Comparison of ENCODE assay signal across 1 cellular context in genomic region chr6:113833537-113833936, GRCh38.
TF ChIP-seq lines count a peak whose summit lies in the region.

No MANE protein-coding gene starts in this region.

TF ChIP-seq in IMR-90, 13 proteins besides CTCF, POLR2A, EP300 and RAD21:
- TF ChIP-seq CEBPB (IDR thresholded peaks at IDR 0.05; ENCODE audit: low read depth, low read length) (peak; percentile 25; the same call in 1 of the 2 replicates), CHD1 (IDR thresholded peaks at IDR 0.05; ENCODE audit: low read depth, low read length) (no peak), RFX5 (IDR thresholded peaks at IDR 0.05; ENCODE audit: low read depth, low read length) (no peak), FOS (IDR thresholded peaks at IDR 0.05; ENCODE audit: low read depth, low read length) (no peak)
